ENCODE assay signal across 18 cellular contexts in genomic region chr20:18414140-18414539, GRCh38.
"Had no signal": no experiment of that assay in that cellular context is flagged by ENCODE, and none has a peak within 500 bp of the region (broad histone marks: within the 10 kb centered on the region; RNA-seq: fewer than 3 reads in every experiment).

No MANE protein-coding gene starts in this region.

- DNase-seq: amniotic stem cell; body of pancreas; central memory CD4-positive, alpha-beta T cell; endodermal cell; foreskin fibroblast; naive thymus-derived CD8-positive, alpha-beta T cell; sigmoid colon; stimulated activated CD4-positive, alpha-beta T cell treated with anti-CD3 and anti-CD28 coated beads, Interleukin-4, amount 100 ng/mL, for 24 hours; stomach; T1000 had no signal

- ATAC-seq: activated CD4-positive, CD25-positive, alpha-beta regulatory T cell treated with anti-CD3 and anti-CD28 coated beads, Interleukin-2, amount 50 U/mL, for 24 hours; body of pancreas; naive thymus-derived CD8-positive, alpha-beta T cell; stimulated activated effector memory CD8-positive, alpha-beta T cell treated with anti-CD3 and anti-CD28 coated beads, Interleukin-12 subunit alpha, Interleukin-12 subunit beta, amount 100 ng/mL, for 72 hours had no signal

- H3K27me3 Mint-ChIP-seq: activated naive CD8-positive, alpha-beta T cell; naive thymus-derived CD8-positive, alpha-beta T cell; type B pancreatic cell had no signal

- H3K36me3 ChIP-seq: neutrophil, sigmoid colon, stomach had no signal

- H3K27ac Mint-ChIP-seq: activated naive CD8-positive, alpha-beta T cell; activated T-helper 1 cell treated with anti-CD3 and anti-CD28 coated beads, Interleukin-12 subunit alpha, Interleukin-12 subunit beta, Interleukin-2, Interleukin-4 antibody, amounts not matched to agents 30 ng/mL and 10 ng/mL and 1 ng/mL, durations not matched to agents 14 hours and 24 hours and 36 hours; naive thymus-derived CD8-positive, alpha-beta T cell; stimulated activated effector memory CD8-positive, alpha-beta T cell treated with anti-CD3 and anti-CD28 coated beads, Interleukin-12 subunit alpha, Interleukin-12 subunit beta, amount 100 ng/mL, for 72 hours; type B pancreatic cell had no signal

- H3K79me2 ChIP-seq: parathyroid adenoma had no signal

- H3K9me3 Mint-ChIP-seq: activated T-helper 1 cell treated with anti-CD3 and anti-CD28 coated beads, Interleukin-12 subunit alpha, Interleukin-12 subunit beta, Interleukin-2, Interleukin-4 antibody, amounts not matched to agents 30 ng/mL and 10 ng/mL and 1 ng/mL, durations not matched to agents 14 hours and 24 hours and 36 hours; endodermal cell; naive thymus-derived CD8-positive, alpha-beta T cell; stimulated activated effector memory CD8-positive, alpha-beta T cell treated with anti-CD3 and anti-CD28 coated beads, Interleukin-12 subunit alpha, Interleukin-12 subunit beta, amount 100 ng/mL, for 72 hours; type B pancreatic cell had no signal

- H2AFZ ChIP-seq: parathyroid adenoma had no signal

- H3K4me3 ChIP-seq: body of pancreas, sigmoid colon, stomach had no signal

- H3K27me3 ChIP-seq: body of pancreas, neutrophil, sigmoid colon, stomach had no signal

- H3K36me3 Mint-ChIP-seq: activated naive CD8-positive, alpha-beta T cell; stimulated activated effector memory CD8-positive, alpha-beta T cell treated with anti-CD3 and anti-CD28 coated beads, Interleukin-12 subunit alpha, Interleukin-12 subunit beta, amount 100 ng/mL, for 72 hours; type B pancreatic cell had no signal

- H3K9me3 ChIP-seq: body of pancreas, neutrophil, sigmoid colon, stomach had no signal

- H3K4me1 ChIP-seq: body of pancreas, parathyroid adenoma, sigmoid colon had no signal

- H3K27ac ChIP-seq: body of pancreas, epithelial cell of prostate, neutrophil, parathyroid adenoma, sigmoid colon, stomach had no signal

- H3K9ac ChIP-seq: parathyroid adenoma had no signal

- H3K4me3 Mint-ChIP-seq: activated naive CD8-positive, alpha-beta T cell; activated T-helper 1 cell treated with anti-CD3 and anti-CD28 coated beads, Interleukin-12 subunit alpha, Interleukin-12 subunit beta, Interleukin-2, Interleukin-4 antibody, amounts not matched to agents 30 ng/mL and 10 ng/mL and 1 ng/mL, durations not matched to agents 14 hours and 24 hours and 36 hours; endodermal cell; naive thymus-derived CD8-positive, alpha-beta T cell; stimulated activated effector memory CD8-positive, alpha-beta T cell treated with anti-CD3 and anti-CD28 coated beads, Interleukin-12 subunit alpha, Interleukin-12 subunit beta, amount 100 ng/mL, for 72 hours; type B pancreatic cell had no signal
